Comparison of ENCODE assay signal across 6 cellular contexts in the genomic region with DNA sequence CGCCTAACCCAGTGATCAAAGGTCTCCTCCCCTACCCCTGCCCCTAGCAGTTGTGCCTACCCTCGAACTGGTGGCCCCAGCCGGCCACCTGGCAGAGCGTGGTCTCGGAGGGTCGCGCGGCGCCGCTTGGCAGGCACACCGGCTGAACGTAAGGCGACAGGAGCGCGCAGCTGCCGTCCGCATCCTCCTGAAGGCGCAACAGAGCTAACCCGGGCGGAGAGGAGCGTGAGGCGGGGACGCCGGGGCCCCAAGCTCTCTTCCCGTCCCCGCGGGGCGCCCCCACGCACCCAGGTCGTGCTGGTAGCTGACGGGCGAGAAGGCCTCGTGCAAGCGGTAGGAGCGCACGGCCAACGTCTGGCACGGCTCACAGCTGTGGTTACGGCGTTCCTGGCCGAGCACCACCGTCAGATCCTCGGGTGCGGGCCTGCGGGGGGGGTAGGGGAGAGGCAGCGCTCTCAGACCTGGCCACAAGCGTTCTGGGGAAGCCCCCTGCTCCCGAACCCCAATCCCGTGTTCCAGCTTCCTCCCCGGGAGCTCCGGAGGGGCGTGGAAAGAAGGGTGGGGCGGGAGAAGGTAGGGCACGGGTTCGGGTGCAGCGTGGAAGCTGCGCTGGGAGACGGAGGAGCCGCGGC.
DNase-seq lines count a peak whose midpoint lies in the region; ATAC-seq lines count a peak whose summit lies in the region.

No MANE protein-coding gene starts in this region.

- ATAC-seq in HG03469 (IDR thresholded peaks at IDR 0.05; ENCODE audit: unreplicated experiment), result peak; percentile 3

- peak; percentile 77 for DNase-seq in DMS 273 (lab: John Stamatoyannopoulos, UW; ENCODE audit: unreplicated experiment)
- DNase-seq in DMS 273 treated with DMSO at 0.1 percent for 48 hours (lab: John Stamatoyannopoulos, UW), result no peak
- DNase-seq in activated T-helper 1 cell treated with Interleukin-2 at 50 U/mL for 16 hours (ENCODE audit: low read depth), result peak; percentile 39
- DNase-seq in left kidney (ENCODE audit: low read depth, low spot score), result peak; percentile 50
- DNase-seq in putamen (ENCODE audit: low spot score), result no peak

Comparison
In these comparisons a context has a peak if more than half of its experiments do, and no peak if none do; other contexts are left out.
1. DNase-seq: peak in DMS 273 (single experiment), activated T-helper 1 cell treated with Interleukin-2 at 50 U/mL for 16 hours (single experiment) and left kidney (single experiment); none in DMS 273 treated with DMSO at 0.1 percent for 48 hours (single experiment) and putamen (single experiment).